9 cellular contexts compared by ENCODE assay signal in the genomic region with DNA sequence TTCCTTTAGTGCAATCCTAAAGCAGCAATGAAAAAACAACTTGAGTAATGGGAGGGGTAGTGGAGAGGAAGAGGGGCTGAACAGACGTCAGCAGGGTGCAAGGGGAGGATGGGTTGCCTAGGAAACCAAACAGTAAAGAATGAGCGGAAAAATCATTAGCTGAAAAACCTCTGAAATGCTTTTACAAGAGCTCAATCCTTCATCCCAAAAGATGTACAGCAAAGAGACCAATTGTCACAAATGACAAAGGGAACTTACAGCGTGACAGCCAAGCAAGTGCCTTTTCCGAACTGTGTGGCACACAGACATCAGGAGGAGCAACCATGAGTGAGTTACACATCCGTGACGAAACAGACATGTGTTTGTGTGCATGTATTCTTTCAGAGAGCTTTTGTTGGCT.
A peak's percentile ranks its signal among the peaks of the same experiment; 100 is the strongest.
DNase-seq lines count a peak whose midpoint lies in the region; ATAC-seq and TF ChIP-seq lines count a peak whose summit lies in the region.
"Had no signal": no experiment of that assay in that cellular context is flagged by ENCODE, and none has a peak within 500 bp of the region (broad histone marks: within the 10 kb centered on the region; RNA-seq: fewer than 3 reads in every experiment).

No MANE protein-coding gene starts in this region.

- no peaks in the 10 kb centered on the region for H3K36me3 ChIP-seq in HAP-1 (replicated peaks)
- no peaks in the 10 kb centered on the region for H3K36me3 ChIP-seq in mesendoderm (ENCODE audit: control insufficient read depth, insufficient read depth, low read length)
- no peaks in the 10 kb centered on the region for H3K36me3 ChIP-seq in gastroesophageal sphincter
- H3K36me3 ChIP-seq in Karpas-422 (ENCODE audit: insufficient read depth, low read length): no peaks in the 10 kb centered on the region
- H3K36me3 ChIP-seq: suprapubic skin had no signal

- H3K9me3 ChIP-seq in HAP-1 (no peaks in the 10 kb centered on the region), gastroesophageal sphincter (no peaks in the 10 kb centered on the region), Karpas-422 (ENCODE audit: low read length) (no peaks in the 10 kb centered on the region)
- H3K9me3 ChIP-seq: suprapubic skin had no signal

- peaks cover 8% of the 10 kb centered on the region for H3K79me1 ChIP-seq in mesendoderm (ENCODE audit: low read length)

- no peak overlapping the region for H4K5ac ChIP-seq in mesendoderm (ENCODE audit: low read length)

- H3K27me3 ChIP-seq in HAP-1 (ENCODE audit: low read depth): no peaks in the 10 kb centered on the region
- no peaks in the 10 kb centered on the region for H3K27me3 ChIP-seq in mesendoderm (ENCODE audit: insufficient read depth, low read length, poor library complexity)
- no peaks in the 10 kb centered on the region for H3K27me3 ChIP-seq in gastroesophageal sphincter
- H3K27me3 ChIP-seq in Karpas-422 (ENCODE audit: low read length): no peaks in the 10 kb centered on the region
- H3K27me3 ChIP-seq: suprapubic skin had no signal

- no peak overlapping the region for H3K4me3 ChIP-seq in HAP-1
- H3K4me3 ChIP-seq in astrocyte of the spinal cord (ENCODE audit: low read depth, low read length): no peak overlapping the region
- no peak overlapping the region for H3K4me3 ChIP-seq in mesendoderm (ENCODE audit: low read length)
- H3K4me3 ChIP-seq in gastroesophageal sphincter: no peak overlapping the region
- no peak overlapping the region for H3K4me3 ChIP-seq in Karpas-422 (ENCODE audit: low read length)
- H3K4me3 ChIP-seq: suprapubic skin had no signal

- ATAC-seq in gastroesophageal sphincter: no peak
- no peak for ATAC-seq in GM21737 (IDR thresholded peaks at IDR 0.05; ENCODE audit: unreplicated experiment)
- ATAC-seq in GM18520 (IDR thresholded peaks at IDR 0.05; ENCODE audit: unreplicated experiment): no peak

- no peak overlapping the region for H3K56ac ChIP-seq in mesendoderm (ENCODE audit: low read length)

- peaks cover 44% of the 10 kb centered on the region for H3K4me1 ChIP-seq in HAP-1
- peaks cover 2% of the 10 kb centered on the region for H3K4me1 ChIP-seq in mesendoderm (ENCODE audit: control insufficient read depth, low read depth, low read length)
- H3K4me1 ChIP-seq in gastroesophageal sphincter: peaks cover 10 to 57% (median 11%) of the 10 kb centered on the region in 3 donors
- no peaks in the 10 kb centered on the region for H3K4me1 ChIP-seq in Karpas-422 (ENCODE audit: low read length)

- no peak for TF ChIP-seq POLR2A in gastroesophageal sphincter (IDR thresholded peaks at IDR 0.05)

- H2AFZ ChIP-seq in Karpas-422 (ENCODE audit: low read length): no peak overlapping the region

- TF ChIP-seq CTCF in astrocyte of the spinal cord (IDR thresholded peaks at IDR 0.05; ENCODE audit: low read depth, low read length): no peak
- TF ChIP-seq CTCF in gastroesophageal sphincter (IDR thresholded peaks at IDR 0.05): no peak

- no peak overlapping the region for H3K18ac ChIP-seq in mesendoderm (ENCODE audit: low read length)

- H2AK5ac ChIP-seq in mesendoderm (ENCODE audit: low read length): no peak overlapping the region

- H3K79me2 ChIP-seq in mesendoderm (ENCODE audit: control insufficient read depth, insufficient read depth, low read length) (peaks cover 7% of the 10 kb centered on the region), Karpas-422 (ENCODE audit: low read length) (no peaks in the 10 kb centered on the region)

- in situ Hi-C loops in HAP-1 (cut with MboI; ENCODE audit: low sequenced_read_pairs): no loop called here
- in situ Hi-C loops in astrocyte of the spinal cord (cut with HindIII; ENCODE audit: low sequenced_read_pairs): no loop called here

- 0 out of 2 replicates have a peak, but pooled peaks cover 6% of the 10 kb centered on the region for H4K20me1 ChIP-seq in Karpas-422 (ENCODE audit: insufficient read depth, low read depth, low read length)

- H3K9ac ChIP-seq in mesendoderm (ENCODE audit: low read length) (no peak overlapping the region), Karpas-422 (ENCODE audit: low read length) (no peak overlapping the region)

- no peak overlapping the region for H2BK15ac ChIP-seq in mesendoderm (replicated peaks; ENCODE audit: low read depth)

- no peak overlapping the region for H3K27ac ChIP-seq in mesendoderm (ENCODE audit: low read depth, low read length)
- peak overlapping the region in 1 of 4 donors; percentile 9 for H3K27ac ChIP-seq in gastroesophageal sphincter
- H3K27ac ChIP-seq in Karpas-422 (ENCODE audit: low read length): no peak overlapping the region
- H3K27ac ChIP-seq: suprapubic skin had no signal

- no peak for TF ChIP-seq EP300 in gastroesophageal sphincter (IDR thresholded peaks at IDR 0.05)

- peak; percentile 72 for DNase-seq in Ammon's horn (ENCODE audit: low spot score)
- peak; percentile 55 to 80 for DNase-seq in HAP-1 (ENCODE audit: low spot score in 2 of 2)
- DNase-seq in astrocyte of the spinal cord (ENCODE audit: low read depth, low spot score): peak; percentile 69
- DNase-seq in mesendoderm: peak; percentile 69
- DNase-seq in Karpas-422: no peak

- no peak overlapping the region for H2BK120ac ChIP-seq in mesendoderm (ENCODE audit: low read depth, low read length)

- H2BK5ac ChIP-seq in mesendoderm (ENCODE audit: low read length): no peak overlapping the region

- no peak overlapping the region for H3K23ac ChIP-seq in mesendoderm (ENCODE audit: low read length)

- no CpG with 5 or more reads among the region's 6 CpGs for WGBS in mesendoderm (ENCODE audit: extremely low coverage, insufficient coverage, low lambda C conversion rate)
- WGBS in gastroesophageal sphincter (ENCODE audit: low coverage in 1 of 2), 2 donors: 18 to 26% methylated on average over 5 to 6 of the region's 6 CpGs

- no peak overlapping the region for H3K4ac ChIP-seq in mesendoderm (ENCODE audit: low read depth, low read length)

- H4K8ac ChIP-seq in mesendoderm (ENCODE audit: low read depth, low read length): no peak overlapping the region

- H3K4me2 ChIP-seq in mesendoderm (ENCODE audit: low read length) (no peak overlapping the region), Karpas-422 (ENCODE audit: low read depth, low read length, poor library complexity, severe bottlenecking) (no peak overlapping the region)

- no peaks in the 10 kb centered on the region for H3K9me2 ChIP-seq in Karpas-422 (replicated peaks; ENCODE audit: insufficient read depth, low read length)
